ENCODE assay signal across 12 cellular contexts in the genomic region with DNA sequence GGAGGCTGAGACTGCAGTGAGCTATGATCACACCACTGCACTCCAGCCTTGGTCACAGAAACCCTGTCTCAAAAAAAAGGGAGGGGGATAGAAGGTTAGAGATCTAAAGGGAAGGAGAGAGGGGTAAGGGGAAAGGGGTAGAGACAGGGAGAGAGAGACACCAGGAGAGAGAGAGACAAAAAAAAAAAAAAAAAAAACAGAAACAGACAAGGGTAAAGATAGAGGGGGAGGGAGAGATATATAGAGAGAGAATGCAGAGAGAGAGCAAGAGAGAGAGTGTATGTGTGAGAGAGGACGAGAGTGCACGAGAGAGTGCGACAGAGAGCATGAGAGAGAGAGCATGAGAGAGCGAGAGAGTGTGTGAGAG. TPM values are rescaled to one million over a fixed set of nuclear protein-coding genes. Genes with fewer than 3 reads are reported as not detected.
DNase-seq lines count a peak whose midpoint lies in the region; ATAC-seq and TF ChIP-seq lines count a peak whose summit lies in the region.
"Had no signal": no experiment of that assay in that cellular context is flagged by ENCODE, and none has a peak within 500 bp of the region (broad histone marks: within the 10 kb centered on the region; RNA-seq: fewer than 3 reads in every experiment).

No MANE protein-coding gene starts in this region.

- no peak overlapping the region for H2AFZ ChIP-seq in SK-N-SH (ENCODE audit: low read depth)
- peak overlapping the region; percentile 78 for H2AFZ ChIP-seq in Loucy (ENCODE audit: low read length)

- H3K9me3 ChIP-seq in SK-N-SH (no peaks in the 10 kb centered on the region), Loucy (ENCODE audit: insufficient read depth, low read depth, low read length) (no peaks in the 10 kb centered on the region), endodermal cell (ENCODE audit: control insufficient read depth, low read length) (no peaks in the 10 kb centered on the region), gastrocnemius medialis (no peaks in the 10 kb centered on the region)
- H3K9me3 ChIP-seq: prostate gland had no signal

- DNase-seq in SK-N-SH (no peak), endodermal cell (no peak), osteocyte (ENCODE audit: extremely low spot score, unreplicated experiment) (no peak), NCI-H187 treated with DMSO at 0.1 percent for 48 hours (lab: John Stamatoyannopoulos, UW) (no peak), gastrocnemius medialis (no peak), NCI-H187 (lab: John Stamatoyannopoulos, UW) (no peak)
- DNase-seq: dorsolateral prefrontal cortex, Kasumi-1 had no signal

- WGBS in SK-N-SH (ENCODE audit: low lambda C conversion rate): 15% methylated on average over 4 of the region's 4 CpGs
- WGBS in endodermal cell (ENCODE audit: insufficient coverage in 1 of 2, insufficient read length in 1 of 2), 2 experiments: 24 to 35% methylated on average over 4 of the region's 4 CpGs

- peak overlapping the region; percentile 61 for H3K4me3 Mint-ChIP-seq in endodermal cell
- H3K4me3 Mint-ChIP-seq in osteocyte (ENCODE audit: unreplicated experiment): peak overlapping the region; percentile 58

- H3K4me1 Mint-ChIP-seq in endodermal cell: peaks cover 27% of the 10 kb centered on the region
- H3K4me1 Mint-ChIP-seq in osteocyte (ENCODE audit: unreplicated experiment): peaks cover 34% of the 10 kb centered on the region

- H3K4me2 ChIP-seq in SK-N-SH (peak overlapping the region; percentile 79; the same call in 1 of the 2 replicates), Loucy (ENCODE audit: low read depth, low read length, poor library complexity, severe bottlenecking) (peak overlapping the region; percentile 55)

- H3K9me3 Mint-ChIP-seq in endodermal cell (no peaks in the 10 kb centered on the region), osteocyte (ENCODE audit: unreplicated experiment) (no peaks in the 10 kb centered on the region)

- H4K20me1 ChIP-seq in SK-N-SH (ENCODE audit: insufficient read depth): no peaks in the 10 kb centered on the region
- H4K20me1 ChIP-seq in Loucy (ENCODE audit: insufficient read depth, low read length, poor library complexity, severe bottlenecking): no peaks in the 10 kb centered on the region

- intact Hi-C loops in gastrocnemius medialis (cut with DNase I; ENCODE audit: low total_unique reads): no loop called here

- H3K9ac ChIP-seq in SK-N-SH: no peak overlapping the region
- H3K9ac ChIP-seq in Loucy (ENCODE audit: low read depth, low read length, poor library complexity, severe bottlenecking): no peak overlapping the region
- H3K9ac ChIP-seq in endodermal cell (ENCODE audit: extremely low read depth, low read length, poor library complexity, severe bottlenecking): no peak overlapping the region

- TF ChIP-seq POLR2A in gastrocnemius medialis (IDR thresholded peaks at IDR 0.05): no peak

- TF ChIP-seq RAD21 in SK-N-SH (IDR thresholded peaks at IDR 0.05; ENCODE audit: low read length): no peak

- peaks cover 90% of the 10 kb centered on the region for H3K27me3 Mint-ChIP-seq in endodermal cell (ENCODE audit: insufficient read depth)
- H3K27me3 Mint-ChIP-seq in osteocyte (ENCODE audit: unreplicated experiment): peaks cover 52% of the 10 kb centered on the region

- TF ChIP-seq CTCF in SK-N-SH (IDR thresholded peaks at IDR 0.05) (no peak), Loucy (conservative IDR thresholded peaks at IDR 0.05; ENCODE audit: low read length) (no peak), endodermal cell (conservative IDR thresholded peaks at IDR 0.05) (no peak), osteocyte (IDR thresholded peaks at IDR 0.05) (no peak), gastrocnemius medialis (IDR thresholded peaks at IDR 0.05 in 4 of 5, conservative IDR thresholded peaks at IDR 0.05 in 1 of 5) (no peak)

- POLR2A ChIA-PET in SK-N-SH (lab: Yijun Ruan, JAX): no interaction called here

- in situ Hi-C loops in gastrocnemius medialis (cut with MboI; ENCODE audit: low sequenced_read_pairs in 4 of 4): no loop called here

- H3F3A ChIP-seq in SK-N-SH (replicated peaks; ENCODE audit: insufficient read depth): peaks cover 8% of the 10 kb centered on the region
- no peaks in the 10 kb centered on the region for H3F3A ChIP-seq in Loucy (ENCODE audit: low read depth)

- no peaks in the 10 kb centered on the region for H3K36me3 ChIP-seq in SK-N-SH (replicated peaks in 1 of 2; ENCODE audit: control insufficient read depth in 1 of 2, insufficient read depth in 2 of 2, low read length in 1 of 2)
- H3K36me3 ChIP-seq in Loucy (ENCODE audit: insufficient read depth, low read length): no peaks in the 10 kb centered on the region
- no peaks in the 10 kb centered on the region for H3K36me3 ChIP-seq in endodermal cell (ENCODE audit: control insufficient read depth, insufficient read depth, low read length)
- H3K36me3 ChIP-seq in gastrocnemius medialis: no peaks in the 10 kb centered on the region
- H3K36me3 ChIP-seq: prostate gland had no signal

- CTCF ChIA-PET in SK-N-SH (lab: Yijun Ruan, JAX): no interaction called here

- no peak for TF ChIP-seq EP300 in SK-N-SH (IDR thresholded peaks at IDR 0.05; ENCODE audit: borderline replicate concordance in 1 of 2, low read depth in 1 of 2, low read length in 1 of 2)

- H3K27ac ChIP-seq in SK-N-SH (ENCODE audit: low read depth in 2 of 2, low read length in 1 of 2) (no peak overlapping the region), endodermal cell (ENCODE audit: low read depth, low read length) (no peak overlapping the region), gastrocnemius medialis (no peak overlapping the region)
- H3K27ac ChIP-seq: 22Rv1, dorsolateral prefrontal cortex, prostate gland had no signal

- H3K36me3 Mint-ChIP-seq in endodermal cell (ENCODE audit: low read depth) (no peaks in the 10 kb centered on the region), osteocyte (ENCODE audit: unreplicated experiment) (no peaks in the 10 kb centered on the region)

- H3K4me1 ChIP-seq in SK-N-SH (ENCODE audit: control insufficient read depth in 1 of 2, insufficient read depth in 2 of 2, low read depth in 1 of 2, low read length in 1 of 2) (no peaks in the 10 kb centered on the region), Loucy (ENCODE audit: insufficient read depth, low read length, poor library complexity, severe bottlenecking) (no peaks in the 10 kb centered on the region), endodermal cell (ENCODE audit: control insufficient read depth, insufficient read depth, low read length) (no peaks in the 10 kb centered on the region), gastrocnemius medialis (peaks cover 0 to 6% of the 10 kb centered on the region in 2 donors)
- H3K4me1 ChIP-seq: prostate gland had no signal

- no peaks in the 10 kb centered on the region for H3K9me2 ChIP-seq in SK-N-SH
- no peaks in the 10 kb centered on the region for H3K9me2 ChIP-seq in Loucy (replicated peaks; ENCODE audit: low read depth, low read length)

- H3K4me3 ChIP-seq in SK-N-SH (ENCODE audit: low read depth in 2 of 2, low read length in 1 of 2): no peak overlapping the region
- H3K4me3 ChIP-seq in Loucy (ENCODE audit: low read length, poor library complexity, severe bottlenecking): peak overlapping the region; percentile 50
- peak overlapping the region; percentile 78 for H3K4me3 ChIP-seq in endodermal cell (ENCODE audit: low read length)
- no peak overlapping the region for H3K4me3 ChIP-seq in gastrocnemius medialis
- H3K4me3 ChIP-seq: prostate gland had no signal

- H3K79me2 ChIP-seq in SK-N-SH (ENCODE audit: insufficient read depth): peaks cover 24% of the 10 kb centered on the region; the same call in 1 of the 2 replicates
- H3K79me2 ChIP-seq in Loucy (ENCODE audit: insufficient read depth, low read length): no peaks in the 10 kb centered on the region

- H3K27ac Mint-ChIP-seq in endodermal cell (no peak overlapping the region), osteocyte (ENCODE audit: unreplicated experiment) (no peak overlapping the region)

- H3K27me3 ChIP-seq in SK-N-SH (ENCODE audit: insufficient read depth) (peaks cover 82% of the 10 kb centered on the region), Loucy (ENCODE audit: insufficient read depth, low read length, poor library complexity, severe bottlenecking) (peaks cover 6% of the 10 kb centered on the region), endodermal cell (ENCODE audit: control insufficient read depth, insufficient read depth, low read length, poor library complexity, severe bottlenecking) (peaks cover 57% of the 10 kb centered on the region), gastrocnemius medialis (peaks cover 62 to 69% (median 66%) of the 10 kb centered on the region in 3 donors)

- ATAC-seq in SK-N-SH treated with all-trans-retinoic acid at 6 μM for 48 hours: no peak
- ATAC-seq in gastrocnemius medialis: no peak

TF ChIP-seq in SK-N-SH, 30 proteins besides CTCF, POLR2A, EP300 and RAD21:
- TF ChIP-seq POLR2AphosphoS5 (IDR thresholded peaks at IDR 0.05; ENCODE audit: low read depth, low read length): no peak

TF ChIP-seq in SK-N-SH treated with all-trans-retinoic acid at 6 μM for 48 hours, 23 proteins besides CTCF, POLR2A, EP300 and RAD21 (continues in another document):
- TF ChIP-seq ARNTL (CRISPR knock-in tag; IDR thresholded peaks at IDR 0.05; ENCODE audit: borderline replicate concordance, low read depth) (no peak), ISL1 (CRISPR knock-in tag; IDR thresholded peaks at IDR 0.05) (no peak), TCF4 (CRISPR knock-in tag; IDR thresholded peaks at IDR 0.05; ENCODE audit: borderline replicate concordance) (no peak), ZC3H10 (CRISPR knock-in tag; IDR thresholded peaks at IDR 0.05) (no peak), GLIS3 (CRISPR knock-in tag; IDR thresholded peaks at IDR 0.05) (no peak), PPARA (CRISPR knock-in tag; IDR thresholded peaks at IDR 0.05; ENCODE audit: borderline replicate concordance) (no peak)

RNA-seq across cellular contexts. Expression of a gene that starts 4.2 kb away (rescaled TPM):
- 117 and 142 TPM in 2 replicates for polyA plus RNA-seq in SK-N-SH (2012; rRNA removed)
- polyA plus RNA-seq in SK-N-SH (2012; cell fraction: cytosol; rRNA removed): 74.9 and 90.7 TPM in 2 replicates
- polyA plus RNA-seq in SK-N-SH (2012; cell fraction: nucleus; rRNA removed): 59.8 and 68.2 TPM in 2 replicates
- total RNA-seq in endodermal cell (1 to 10 TPM in 1 of 2 donors, under 1 TPM in 1; 0.92 to 1.8 TPM), osteocyte (0.42 and 0.54 TPM in 2 replicates), gastrocnemius medialis (not detected)
- polyA plus RNA-seq in endodermal cell (2013, experiment 1 of 2): 0.43 TPM
- 0.62 TPM for polyA plus RNA-seq in endodermal cell (2013, experiment 2 of 2)
- total RNA-seq: prostate gland had no signal

RNA-seq across cellular contexts. Expression of a gene that starts 55.9 kb away (rescaled TPM):
- polyA plus RNA-seq in SK-N-SH (2012; rRNA removed): 9.9 and 10.7 TPM in 2 replicates
- polyA plus RNA-seq in SK-N-SH (2012; cell fraction: cytosol; rRNA removed): 7.1 and 7.4 TPM in 2 replicates
- polyA plus RNA-seq in SK-N-SH (2012; cell fraction: nucleus; rRNA removed): 6.4 and 7.8 TPM in 2 replicates
- total RNA-seq in endodermal cell (1 to 10 TPM in 1 of 2 donors, under 1 TPM in 1; 0.68 to 3.9 TPM), osteocyte (1.4 and 1.5 TPM in 2 replicates), gastrocnemius medialis (1 to 10 TPM in 2 of 4 donors, not detected in 2; 1.1 to 1.8 TPM)
- polyA plus RNA-seq in endodermal cell (2013, experiment 1 of 2): 1.3 TPM
- 2.2 TPM for polyA plus RNA-seq in endodermal cell (2013, experiment 2 of 2)

Comparison
In these comparisons a context has a peak if more than half of its experiments do, and no peak if none do; other contexts are left out.
1. H3K4me3 ChIP-seq: peak in Loucy (single experiment) and endodermal cell (single experiment); none in SK-N-SH (0 of 2) and gastrocnemius medialis (0 of 4).